Comparison of ENCODE assay signal across 10 cellular contexts in genomic region chr11:122020902-122021301, GRCh38.
DNase-seq lines count a peak whose midpoint lies in the region; ATAC-seq and TF ChIP-seq lines count a peak whose summit lies in the region.
"Had no signal": no experiment of that assay in that cellular context is flagged by ENCODE, and none has a peak within 500 bp of the region (broad histone marks: within the 10 kb centered on the region; RNA-seq: fewer than 3 reads in every experiment).

No MANE protein-coding gene starts in this region.

- H3K27ac ChIP-seq in DND-41 (ENCODE audit: low read length), result no peak overlapping the region

- H3K4me3 Mint-ChIP-seq in chondrocyte (ENCODE audit: unreplicated experiment) (no peak overlapping the region), nephron progenitor cell (no peak overlapping the region)
- no peak overlapping the region for H3K4me3 Mint-ChIP-seq in activated T-helper 2 cell treated with anti-CD3 and anti-CD28 coated beads, Interferon-gamma antibody, Interleukin-2, Interleukin-4, amounts not matched to agents 10 μg/mL and 5 μg/mL and 100 μg/mL, durations not matched to agents 14 hours and 24 hours and 36 hours (ENCODE audit: low read depth)
- H3K4me3 Mint-ChIP-seq: activated CD8-positive, alpha-beta memory T cell treated with anti-CD3 and anti-CD28 coated beads, Interleukin-2, amount 10 ng/mL, durations not matched to agents 7 days and 5 days had no signal

- H2AFZ ChIP-seq in DND-41 (ENCODE audit: low read depth, low read length), result no peak overlapping the region

- intact Hi-C loops in activated T-helper 2 cell treated with anti-CD3 and anti-CD28 coated beads, Interferon-gamma antibody, Interleukin-2, Interleukin-4, amounts not matched to agents 10 μg/mL and 5 μg/mL and 100 μg/mL, durations not matched to agents 14 hours and 24 hours and 36 hours (cut with micrococcal nuclease), result no loop called here

- H3K9me3 Mint-ChIP-seq in chondrocyte (ENCODE audit: low read depth), result no peaks in the 10 kb centered on the region
- no peaks in the 10 kb centered on the region for H3K9me3 Mint-ChIP-seq in nephron progenitor cell
- no peaks in the 10 kb centered on the region for H3K9me3 Mint-ChIP-seq in activated T-helper 2 cell treated with anti-CD3 and anti-CD28 coated beads, Interferon-gamma antibody, Interleukin-2, Interleukin-4, amounts not matched to agents 10 μg/mL and 5 μg/mL and 100 μg/mL, durations not matched to agents 14 hours and 24 hours and 36 hours

- H3K4me2 ChIP-seq in DND-41 (ENCODE audit: insufficient read depth, low read length), result no peak overlapping the region

- no peak overlapping the region for H3K27ac Mint-ChIP-seq in chondrocyte (ENCODE audit: unreplicated experiment)
- no peak overlapping the region for H3K27ac Mint-ChIP-seq in nephron progenitor cell
- H3K27ac Mint-ChIP-seq in activated T-helper 2 cell treated with anti-CD3 and anti-CD28 coated beads, Interferon-gamma antibody, Interleukin-2, Interleukin-4, amounts not matched to agents 10 μg/mL and 5 μg/mL and 100 μg/mL, durations not matched to agents 14 hours and 24 hours and 36 hours, result no peak overlapping the region
- H3K27ac Mint-ChIP-seq: activated CD8-positive, alpha-beta memory T cell treated with anti-CD3 and anti-CD28 coated beads, Interleukin-2, amount 10 ng/mL, durations not matched to agents 7 days and 5 days had no signal

- H3K27me3 ChIP-seq in DND-41 (ENCODE audit: insufficient read depth, low read length, poor library complexity), result no peaks in the 10 kb centered on the region

- H4K20me1 ChIP-seq in DND-41 (ENCODE audit: insufficient read depth, low read length), result no peaks in the 10 kb centered on the region

- no peak overlapping the region for H3K9ac ChIP-seq in DND-41 (ENCODE audit: low read depth, low read length)

- no peak overlapping the region for H3K4me3 ChIP-seq in DND-41 (ENCODE audit: low read depth in 1 of 2, low read length in 2 of 2)
- H3K4me3 ChIP-seq in NB4 (ENCODE audit: low read depth, low read length), result no peak overlapping the region

- H3K36me3 ChIP-seq in DND-41 (ENCODE audit: insufficient read depth, low read length), result no peaks in the 10 kb centered on the region

- H3K9me3 ChIP-seq in DND-41 (ENCODE audit: insufficient read depth, low read length, severe bottlenecking), result no peaks in the 10 kb centered on the region

- H3K4me1 Mint-ChIP-seq in chondrocyte (ENCODE audit: low read depth) (peaks cover 21% of the 10 kb centered on the region), nephron progenitor cell (peaks cover 25% of the 10 kb centered on the region)
- H3K4me1 Mint-ChIP-seq in activated T-helper 2 cell treated with anti-CD3 and anti-CD28 coated beads, Interferon-gamma antibody, Interleukin-2, Interleukin-4, amounts not matched to agents 10 μg/mL and 5 μg/mL and 100 μg/mL, durations not matched to agents 14 hours and 24 hours and 36 hours (ENCODE audit: low read depth), result no peaks in the 10 kb centered on the region
- H3K4me1 Mint-ChIP-seq: activated CD8-positive, alpha-beta memory T cell treated with anti-CD3 and anti-CD28 coated beads, Interleukin-2, amount 10 ng/mL, durations not matched to agents 7 days and 5 days had no signal

- TF ChIP-seq CTCF in DND-41 (IDR thresholded peaks at IDR 0.05; ENCODE audit: borderline replicate concordance, extremely low read depth, low read length, poor library complexity, severe bottlenecking), result peak; percentile 45
- peak; percentile 40 for TF ChIP-seq CTCF in NB4 (IDR thresholded peaks at IDR 0.05; ENCODE audit: low read depth, low read length)
- peak; percentile 81 for TF ChIP-seq CTCF in chondrocyte (IDR thresholded peaks at IDR 0.05)
- peak; percentile 51 for TF ChIP-seq CTCF in nephron progenitor cell (IDR thresholded peaks at IDR 0.05)

- H3K4me1 ChIP-seq in DND-41 (ENCODE audit: insufficient read depth, low read length), result no peaks in the 10 kb centered on the region

- ATAC-seq in DND-41 (ENCODE audit: insufficient read depth, low read depth) (no peak), HG03108 (IDR thresholded peaks at IDR 0.05; ENCODE audit: unreplicated experiment) (no peak)
- ATAC-seq: activated CD8-positive, alpha-beta memory T cell treated with anti-CD3 and anti-CD28 coated beads, Interleukin-2, amount 10 ng/mL, durations not matched to agents 7 days and 5 days had no signal

- H3K36me3 Mint-ChIP-seq in chondrocyte (ENCODE audit: low read depth) (no peaks in the 10 kb centered on the region), nephron progenitor cell (ENCODE audit: low read depth) (no peaks in the 10 kb centered on the region)
- no peaks in the 10 kb centered on the region for H3K36me3 Mint-ChIP-seq in activated T-helper 2 cell treated with anti-CD3 and anti-CD28 coated beads, Interferon-gamma antibody, Interleukin-2, Interleukin-4, amounts not matched to agents 10 μg/mL and 5 μg/mL and 100 μg/mL, durations not matched to agents 14 hours and 24 hours and 36 hours (ENCODE audit: low read depth)
- H3K36me3 Mint-ChIP-seq: activated CD8-positive, alpha-beta memory T cell treated with anti-CD3 and anti-CD28 coated beads, Interleukin-2, amount 10 ng/mL, durations not matched to agents 7 days and 5 days had no signal

- no peaks in the 10 kb centered on the region for H3K79me2 ChIP-seq in DND-41 (ENCODE audit: insufficient read depth, low read length)

- no peak for TF ChIP-seq POLR2A in NB4 (IDR thresholded peaks at IDR 0.05; ENCODE audit: extremely low read depth, insufficient read length)

- no peaks in the 10 kb centered on the region for H3K27me3 Mint-ChIP-seq in chondrocyte (ENCODE audit: low read depth)
- H3K27me3 Mint-ChIP-seq in nephron progenitor cell (ENCODE audit: low read depth, poor library complexity), result peaks cover 2% of the 10 kb centered on the region
- no peaks in the 10 kb centered on the region for H3K27me3 Mint-ChIP-seq in activated T-helper 2 cell treated with anti-CD3 and anti-CD28 coated beads, Interferon-gamma antibody, Interleukin-2, Interleukin-4, amounts not matched to agents 10 μg/mL and 5 μg/mL and 100 μg/mL, durations not matched to agents 14 hours and 24 hours and 36 hours (ENCODE audit: low read depth)
- H3K27me3 Mint-ChIP-seq: activated CD8-positive, alpha-beta memory T cell treated with anti-CD3 and anti-CD28 coated beads, Interleukin-2, amount 10 ng/mL, durations not matched to agents 7 days and 5 days had no signal

- DNase-seq in DND-41 (no peak), NB4 (ENCODE audit: low read depth) (no peak), chondrocyte (ENCODE audit: low spot score) (no peak), nephron progenitor cell (peak; percentile 12), GDM1 (lab: John Stamatoyannopoulos, UW) (no peak), activated gamma-delta T cell treated with Interleukin-2 at 50 U/mL for 16 hours (no peak)
- DNase-seq in activated T-helper 2 cell treated with anti-CD3 and anti-CD28 coated beads, Interferon-gamma antibody, Interleukin-2, Interleukin-4, amounts not matched to agents 10 μg/mL and 5 μg/mL and 100 μg/mL, durations not matched to agents 14 hours and 24 hours and 36 hours (ENCODE audit: low spot score), result no peak
- DNase-seq: activated CD8-positive, alpha-beta memory T cell treated with anti-CD3 and anti-CD28 coated beads, Interleukin-2, amount 10 ng/mL, durations not matched to agents 7 days and 5 days; cerebellar nuclear complex had no signal
